In the genomic region with DNA sequence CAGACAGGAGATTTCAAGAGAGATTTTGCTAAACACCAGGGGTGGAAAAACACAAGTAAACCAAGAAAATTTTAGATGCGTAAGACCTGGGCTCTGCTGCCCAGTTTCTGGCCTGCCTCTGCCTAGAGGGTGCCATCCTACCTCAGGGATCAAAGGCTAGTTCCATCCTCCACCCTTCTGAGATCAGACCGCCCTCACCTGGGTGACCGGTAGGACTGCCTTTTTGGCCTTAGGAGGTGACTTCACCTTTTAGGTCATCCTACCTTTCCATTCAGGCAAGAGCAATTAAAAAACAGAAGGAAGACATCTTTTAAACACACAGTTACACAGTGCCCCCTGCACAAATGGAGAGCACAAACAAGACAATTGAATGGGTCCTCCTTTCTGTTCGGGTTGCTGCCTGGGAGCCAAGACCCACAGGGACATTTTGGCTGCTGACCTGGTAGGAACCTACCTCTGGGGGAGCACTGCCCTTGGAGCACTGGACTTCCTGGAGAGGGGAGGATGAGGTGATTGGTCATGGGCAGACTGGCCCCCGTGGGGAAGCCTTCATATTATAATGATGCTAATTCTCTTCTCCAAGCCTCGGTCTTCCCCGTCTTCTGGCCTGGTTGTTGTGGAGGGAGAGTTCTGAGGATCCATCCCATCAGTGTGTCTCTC, we compare ENCODE assay signal across 15 cellular contexts. TPM values are rescaled to one million over a fixed set of nuclear protein-coding genes. Genes with fewer than 3 reads are reported as not detected.
DNase-seq lines count a peak whose midpoint lies in the region; ATAC-seq and TF ChIP-seq lines count a peak whose summit lies in the region.
"Had no signal": no experiment of that assay in that cellular context is flagged by ENCODE, and none has a peak within 500 bp of the region (broad histone marks: within the 10 kb centered on the region; RNA-seq: fewer than 3 reads in every experiment).

No MANE protein-coding gene starts in this region.

- no peaks in the 10 kb centered on the region for H3K27me3 Mint-ChIP-seq in activated CD4-positive, alpha-beta T cell treated with anti-CD3 and anti-CD28 coated beads for 36 hours
- no peaks in the 10 kb centered on the region for H3K27me3 Mint-ChIP-seq in activated naive CD8-positive, alpha-beta T cell treated with anti-CD3 and anti-CD28 coated beads for 36 hours
- H3K27me3 Mint-ChIP-seq: dendritic cell treated with granulocyte-macrophage colony-stimulating factor and Interleukin-4, amounts not matched to agents 40 ng/mL and 50 ng/mL, for 4 days had no signal

- H2BK12ac ChIP-seq in trophoblast cell (ENCODE audit: low read length), result no peak overlapping the region

- no peak overlapping the region for H3K4me3 ChIP-seq in trophoblast cell (ENCODE audit: low read depth, low read length)
- no peak overlapping the region for H3K4me3 ChIP-seq in transverse colon
- H3K4me3 ChIP-seq: A549, neural progenitor cell, PC-9 had no signal

- peak overlapping the region; percentile 55 for H3K14ac ChIP-seq in trophoblast cell (ENCODE audit: low read length)

- TF ChIP-seq POLR2A in transverse colon (IDR thresholded peaks at IDR 0.05), result no peak

- TF ChIP-seq EP300 in transverse colon (IDR thresholded peaks at IDR 0.05; ENCODE audit: low read depth), result no peak

- H3K4me1 ChIP-seq in trophoblast cell (ENCODE audit: control insufficient read depth in 1 of 2, insufficient read depth in 2 of 2, low read length in 2 of 2) (peaks cover 33 to 39% of the 10 kb centered on the region in 2 experiments), transverse colon (peaks cover 0 to 19% (median 5%) of the 10 kb centered on the region in 4 donors)
- H3K4me1 ChIP-seq: A549 had no signal

- DNase-seq in activated CD4-positive, alpha-beta T cell treated with anti-CD3 and anti-CD28 coated beads for 36 hours, result no peak
- no peak for DNase-seq in activated CD4-positive, alpha-beta T cell treated with anti-CD3 and anti-CD28 coated beads for 48 hours
- no peak for DNase-seq in activated naive CD8-positive, alpha-beta T cell treated with anti-CD3 and anti-CD28 coated beads for 36 hours
- peak; percentile 47 to 71 for DNase-seq in trophoblast cell
- DNase-seq in NCI-H1694 (lab: John Stamatoyannopoulos, UW), result no peak
- no peak for DNase-seq in transverse colon
- DNase-seq: PC-9, substantia nigra had no signal

- H2AFZ ChIP-seq in trophoblast cell (ENCODE audit: insufficient read depth, low read length, poor library complexity), result no peak overlapping the region
- H2AFZ ChIP-seq: neural progenitor cell, PC-9 had no signal

- H2AK5ac ChIP-seq in trophoblast cell (ENCODE audit: low read length), result peak overlapping the region; percentile 38

- H2BK120ac ChIP-seq in trophoblast cell (ENCODE audit: insufficient read depth, low read length, poor library complexity), result peak overlapping the region; percentile 29

- H3K27me3 ChIP-seq in trophoblast cell (ENCODE audit: insufficient read depth, low read length) (no peaks in the 10 kb centered on the region), transverse colon (no peaks in the 10 kb centered on the region)
- H3K27me3 ChIP-seq: neural progenitor cell had no signal

- H4K12ac ChIP-seq in trophoblast cell (ENCODE audit: low read depth, low read length), result no peak overlapping the region

- H3K27ac ChIP-seq in KOPT-K1 (ENCODE audit: low read depth, low read length, poor library complexity, severe bottlenecking) (peak overlapping the region; percentile 97), trophoblast cell (ENCODE audit: low read depth, low read length) (peak overlapping the region; percentile 40), transverse colon (no peak overlapping the region)
- H3K27ac ChIP-seq: A549, neural progenitor cell, PC-9 had no signal

- H3K4ac ChIP-seq in trophoblast cell (ENCODE audit: low read depth, low read length), result no peak overlapping the region

- H3K4me1 Mint-ChIP-seq in activated CD4-positive, alpha-beta T cell treated with anti-CD3 and anti-CD28 coated beads for 36 hours, result peaks cover 80% of the 10 kb centered on the region
- peaks cover 77% of the 10 kb centered on the region for H3K4me1 Mint-ChIP-seq in activated naive CD8-positive, alpha-beta T cell treated with anti-CD3 and anti-CD28 coated beads for 36 hours

- POLR2A ChIA-PET in activated CD4-positive, alpha-beta T cell treated with anti-CD3 and anti-CD28 coated beads for 36 hours (lab: Charles Lee), result no interaction called here

- CTCF ChIA-PET in activated CD4-positive, alpha-beta T cell treated with anti-CD3 and anti-CD28 coated beads for 36 hours (lab: Charles Lee), result interaction anchor here (1.8 to 7.7 kb wide), 6 partner anchors 20 to 73 kb away, joined by 9 to 95 read pairs (median 38); no protein-coding TSS in a partner anchor

- H4K91ac ChIP-seq in trophoblast cell (ENCODE audit: low read depth, low read length), result peak overlapping the region; percentile 83

- peak overlapping the region; percentile 48 for H3K18ac ChIP-seq in trophoblast cell (ENCODE audit: low read length)

- TF ChIP-seq CTCF in transverse colon (IDR thresholded peaks at IDR 0.05), result no peak

- peak overlapping the region; percentile 26 for H2BK5ac ChIP-seq in trophoblast cell (ENCODE audit: low read depth, low read length, poor library complexity)

- no peak for ATAC-seq in activated CD4-positive, alpha-beta T cell treated with anti-CD3 and anti-CD28 coated beads for 36 hours
- no peak for ATAC-seq in GM21367 (IDR thresholded peaks at IDR 0.05; ENCODE audit: unreplicated experiment)
- ATAC-seq: A549 had no signal

- peak overlapping the region; percentile 90 for H3K27ac Mint-ChIP-seq in activated CD4-positive, alpha-beta T cell treated with anti-CD3 and anti-CD28 coated beads for 36 hours
- peak overlapping the region; percentile 71 for H3K27ac Mint-ChIP-seq in activated naive CD8-positive, alpha-beta T cell treated with anti-CD3 and anti-CD28 coated beads for 36 hours
- H3K27ac Mint-ChIP-seq: dendritic cell treated with granulocyte-macrophage colony-stimulating factor and Interleukin-4, amounts not matched to agents 40 ng/mL and 50 ng/mL, for 4 days; neural progenitor cell had no signal

- H3K4me2 ChIP-seq in trophoblast cell (ENCODE audit: low read length), result no peak overlapping the region
- H3K4me2 ChIP-seq: A549, neural progenitor cell, PC-9 had no signal

- H3K4me3 Mint-ChIP-seq in activated CD4-positive, alpha-beta T cell treated with anti-CD3 and anti-CD28 coated beads for 36 hours, result peak overlapping the region; percentile 91
- H3K4me3 Mint-ChIP-seq in activated naive CD8-positive, alpha-beta T cell treated with anti-CD3 and anti-CD28 coated beads for 36 hours, result peak overlapping the region; percentile 93
- H3K4me3 Mint-ChIP-seq: dendritic cell treated with granulocyte-macrophage colony-stimulating factor and Interleukin-4, amounts not matched to agents 40 ng/mL and 50 ng/mL, for 4 days; neural progenitor cell had no signal

- WGBS in trophoblast cell (ENCODE audit: extremely low coverage, insufficient coverage, insufficient read length), result no CpG with 5 or more reads among the region's 7 CpGs
- 91 to 100% methylated on average over 3 to 7 of the region's 7 CpGs for WGBS in transverse colon (ENCODE audit: low coverage in 1 of 2), 2 donors

- intact Hi-C loops in activated CD4-positive, alpha-beta T cell treated with anti-CD3 and anti-CD28 coated beads for 36 hours (cut with DNase I, micrococcal nuclease), result loop anchor here in 1 of 2 experiments (2.0 to 10.0 kb wide), 2 partner anchors 96 to 632 kb away; partner anchors contain the start of gene POLR1B
- intact Hi-C loops in transverse colon (cut with DNase I; ENCODE audit: low total_unique reads), result no loop called here

- H3K9me3 ChIP-seq in KOPT-K1 (ENCODE audit: insufficient read depth, low read length, poor library complexity, severe bottlenecking), result no peaks in the 10 kb centered on the region
- H3K9me3 ChIP-seq in trophoblast cell (ENCODE audit: insufficient read depth, low read depth, low read length), result no peaks in the 10 kb centered on the region
- no peaks in the 10 kb centered on the region for H3K9me3 ChIP-seq in transverse colon
- H3K9me3 ChIP-seq: A549 had no signal

- in situ Hi-C loops in transverse colon (cut with MboI; ENCODE audit: low pct_ligation_motif_present in 1 of 4, low pct_unique_long_range_greater_than_20kb in 1 of 4, low sequenced_read_pairs in 3 of 4), result no loop called here

- no peak overlapping the region for H4K8ac ChIP-seq in trophoblast cell (ENCODE audit: low read depth, low read length)

- H3K36me3 Mint-ChIP-seq in activated CD4-positive, alpha-beta T cell treated with anti-CD3 and anti-CD28 coated beads for 36 hours (ENCODE audit: low read depth), result peaks cover 76% of the 10 kb centered on the region
- peaks cover 71% of the 10 kb centered on the region for H3K36me3 Mint-ChIP-seq in activated naive CD8-positive, alpha-beta T cell treated with anti-CD3 and anti-CD28 coated beads for 36 hours
- H3K36me3 Mint-ChIP-seq: neural progenitor cell had no signal

- H3K23ac ChIP-seq in trophoblast cell (ENCODE audit: low read length), result no peak overlapping the region

- H3K79me2 ChIP-seq in trophoblast cell (ENCODE audit: control insufficient read depth, insufficient read depth, low read length, poor library complexity), result no peaks in the 10 kb centered on the region

- H3K79me1 ChIP-seq in trophoblast cell (ENCODE audit: low read length), result peaks cover 28% of the 10 kb centered on the region

- peaks cover 1% of the 10 kb centered on the region for H3K9me3 Mint-ChIP-seq in activated CD4-positive, alpha-beta T cell treated with anti-CD3 and anti-CD28 coated beads for 36 hours (ENCODE audit: low read depth)
- H3K9me3 Mint-ChIP-seq in activated naive CD8-positive, alpha-beta T cell treated with anti-CD3 and anti-CD28 coated beads for 36 hours, result no peaks in the 10 kb centered on the region
- H3K9me3 Mint-ChIP-seq: dendritic cell treated with granulocyte-macrophage colony-stimulating factor and Interleukin-4, amounts not matched to agents 40 ng/mL and 50 ng/mL, for 4 days; neural progenitor cell had no signal

- H3K9ac ChIP-seq in trophoblast cell (ENCODE audit: low read length), result no peak overlapping the region
- H3K9ac ChIP-seq: neural progenitor cell had no signal

- H3K36me3 ChIP-seq in KOPT-K1 (ENCODE audit: insufficient read depth, low read length), result peaks cover 54% of the 10 kb centered on the region
- no peaks in the 10 kb centered on the region for H3K36me3 ChIP-seq in trophoblast cell (ENCODE audit: control insufficient read depth in 1 of 2, insufficient read depth in 2 of 2, low read length in 2 of 2)
- no peaks in the 10 kb centered on the region for H3K36me3 ChIP-seq in transverse colon
- H3K36me3 ChIP-seq: neural progenitor cell had no signal

RNA-seq across cellular contexts. Expression of gene PSD4, which starts 3.1 kb away (rescaled TPM):
- 100 to 1,000 TPM; 232 to 274 TPM for total RNA-seq in activated CD4-positive, alpha-beta T cell treated with anti-CD3 and anti-CD28 coated beads for 36 hours
- total RNA-seq in activated naive CD8-positive, alpha-beta T cell treated with anti-CD3 and anti-CD28 coated beads for 36 hours, result 100 to 1,000 TPM; 194 to 198 TPM
- polyA plus RNA-seq in trophoblast cell (2013), result 18.6 and 18.8 TPM in 2 replicates
- total RNA-seq in transverse colon, result 100 to 1,000 TPM in 1 of 4 donors, 10 to 100 TPM in 3; 48.2 to 193 (median 87.4) TPM

RNA-seq across cellular contexts. Expression of gene IL1RN, which starts 49.4 kb away (rescaled TPM):
- 1 to 10 TPM; 4.6 to 4.8 TPM for total RNA-seq in activated CD4-positive, alpha-beta T cell treated with anti-CD3 and anti-CD28 coated beads for 36 hours
- under 1 TPM; 0.19 to 0.30 TPM for total RNA-seq in activated naive CD8-positive, alpha-beta T cell treated with anti-CD3 and anti-CD28 coated beads for 36 hours
- polyA plus RNA-seq in trophoblast cell (2013), result 0.33 and 0.37 TPM in 2 replicates
- 10 to 100 TPM in 1 of 4 donors, 1 to 10 TPM in 1, under 1 TPM in 2; 0.40 to 31.8 (median 5.5) TPM for total RNA-seq in transverse colon
- total RNA-seq: astrocyte, fibroblast of lung had no signal

Comparison
In these comparisons a context has a peak if more than half of its experiments do, and no peak if none do; other contexts are left out.
1. DNase-seq: peak in trophoblast cell (2 of 2); none in activated CD4-positive, alpha-beta T cell treated with anti-CD3 and anti-CD28 coated beads for 36 hours (single experiment), activated CD4-positive, alpha-beta T cell treated with anti-CD3 and anti-CD28 coated beads for 48 hours (single experiment), activated naive CD8-positive, alpha-beta T cell treated with anti-CD3 and anti-CD28 coated beads for 36 hours (single experiment), NCI-H1694 (single experiment) and transverse colon (single experiment).
2. H3K27ac ChIP-seq: peak in KOPT-K1 (single experiment) and trophoblast cell (single experiment); none in transverse colon (0 of 4).